33 cellular contexts compared by ENCODE assay signal in the genomic region with DNA sequence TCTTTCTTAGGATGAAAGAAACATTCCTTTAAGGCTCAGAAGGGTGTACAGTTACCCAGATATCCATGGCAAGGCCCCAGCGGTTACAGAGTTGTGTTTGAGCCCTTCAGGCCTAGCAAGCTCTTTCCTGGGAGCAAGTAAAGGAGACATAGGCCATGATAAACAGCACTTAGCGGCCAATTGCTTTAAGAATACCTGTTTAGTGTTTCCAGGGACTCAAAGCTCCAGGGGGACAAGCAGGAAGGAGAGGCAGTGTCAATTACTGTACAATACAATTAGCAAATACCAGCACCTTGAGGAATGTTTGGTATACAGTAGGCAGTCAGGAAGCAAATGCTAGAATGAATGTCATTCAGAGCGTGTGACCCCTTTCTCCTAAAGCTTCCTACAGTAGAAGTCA.
"Had no signal": no experiment of that assay in that cellular context is flagged by ENCODE, and none has a peak within 500 bp of the region (broad histone marks: within the 10 kb centered on the region; RNA-seq: fewer than 3 reads in every experiment).

No MANE protein-coding gene starts in this region.

- ATAC-seq: activated CD8-positive, alpha-beta memory T cell treated with anti-CD3 and anti-CD28 coated beads, Interleukin-2, amount 10 ng/mL, durations not matched to agents 7 days and 5 days; activated CD8-positive, alpha-beta T cell treated with anti-CD3 and anti-CD28 coated beads, Interleukin-2, amount 10 ng/mL, durations not matched to agents 7 days and 5 days; activated naive CD8-positive, alpha-beta T cell treated with anti-CD3 and anti-CD28 coated beads, Interleukin-2, amount 50 U/mL, for 24 hours; body of pancreas had no signal

- H3K4me1 ChIP-seq: body of pancreas had no signal

- H3K4me3 Mint-ChIP-seq: activated B cell treated with CpG ODN at 0.5 μM for 24 hours; activated CD4-positive, alpha-beta memory T cell treated with anti-CD3 and anti-CD28 coated beads, Interleukin-2, amount 10 ng/mL, durations not matched to agents 7 days and 5 days; activated CD4-positive, alpha-beta T cell treated with anti-CD3 and anti-CD28 coated beads, Interleukin-2, amount 10 ng/mL, durations not matched to agents 7 days and 5 days; activated CD8-positive, alpha-beta memory T cell treated with anti-CD3 and anti-CD28 coated beads, Interleukin-2, amount 10 ng/mL, durations not matched to agents 7 days and 5 days; activated CD8-positive, alpha-beta T cell treated with anti-CD3 and anti-CD28 coated beads, Interleukin-2, amount 10 ng/mL, durations not matched to agents 7 days and 5 days; activated naive CD4-positive, alpha-beta T cell treated with anti-CD3 and anti-CD28 coated beads, Interleukin-2, amount 10 ng/mL, durations not matched to agents 7 days and 5 days; activated naive CD4-positive, alpha-beta T cell treated with anti-CD3 and anti-CD28 coated beads, Interleukin-2, amount 50 U/mL, for 24 hours; activated naive CD8-positive, alpha-beta T cell; activated naive CD8-positive, alpha-beta T cell treated with anti-CD3 and anti-CD28 coated beads, Interleukin-2, amount 10 ng/mL, durations not matched to agents 7 days and 5 days; activated naive CD8-positive, alpha-beta T cell treated with anti-CD3 and anti-CD28 coated beads, Interleukin-2, amount 50 U/mL, for 24 hours; activated T-cell treated with anti-CD3 and anti-CD28 coated beads, Interleukin-2, amount 50 U/mL, for 24 hours; T-helper 1 cell treated with Interleukin-12 subunit alpha and Interleukin-12 subunit beta and Interleukin-4 antibody, amounts not matched to agents 30 μg/mL and 1 μg/mL, for 36 hours; T-helper 2 cell treated with Interferon-gamma antibody and Interleukin-4, amounts not matched to agents 5 μg/mL and 100 μg/mL, for 36 hours had no signal

- DNase-seq: activated B cell treated with CpG ODN at 0.5 μM for 24 hours; activated CD4-positive, alpha-beta memory T cell treated with anti-CD3 and anti-CD28 coated beads, Interleukin-2, amount 10 ng/mL, durations not matched to agents 7 days and 5 days; activated CD4-positive, alpha-beta T cell treated with anti-CD3 and anti-CD28 coated beads for 4 hours; activated CD4-positive, alpha-beta T cell treated with anti-CD3 and anti-CD28 coated beads, Interleukin-2, amount 10 ng/mL, durations not matched to agents 7 days and 5 days; activated CD4-positive, alpha-beta T cell treated with anti-CD3 and anti-CD28 coated beads, Interleukin-2, amount 50 U/mL, for 48 hours; activated CD4-positive, CD25-positive, alpha-beta regulatory T cell treated with anti-CD3 and anti-CD28 coated beads, Interleukin-2, amount 50 U/mL, for 72 hours; activated CD8-positive, alpha-beta memory T cell treated with anti-CD3 and anti-CD28 coated beads for 24 hours; activated CD8-positive, alpha-beta memory T cell treated with anti-CD3 and anti-CD28 coated beads, Interleukin-2, amount 10 ng/mL, durations not matched to agents 7 days and 5 days; activated CD8-positive, alpha-beta memory T cell treated with anti-CD3 and anti-CD28 coated beads, Interleukin-2, amount 50 U/mL, for 48 hours; activated CD8-positive, alpha-beta T cell treated with anti-CD3 and anti-CD28 coated beads, Interleukin-2, amount 10 ng/mL, durations not matched to agents 7 days and 5 days; activated effector memory CD4-positive, alpha-beta T cell treated with Interleukin-2 at 50 U/mL for 16 hours; activated gamma-delta T cell; activated naive CD4-positive, alpha-beta T cell treated with anti-CD3 and anti-CD28 coated beads, Interleukin-2, amount 10 ng/mL, durations not matched to agents 7 days and 5 days; activated naive CD4-positive, alpha-beta T cell treated with Interleukin-2 at 50 U/mL for 16 hours; activated naive CD8-positive, alpha-beta T cell treated with anti-CD3 and anti-CD28 coated beads, Interleukin-2, amount 10 ng/mL, durations not matched to agents 7 days and 5 days; activated naive CD8-positive, alpha-beta T cell treated with anti-CD3 and anti-CD28 coated beads, Interleukin-2, amount 50 U/mL, for 24 hours; activated T-cell treated with anti-CD3 and anti-CD28 coated beads, Interleukin-2, amount 50 U/mL, for 24 hours; activated T-cell treated with anti-CD3 and anti-CD28 coated beads, Interleukin-2, amount 50 U/mL, for 48 hours; amygdala; anterior cingulate cortex; body of pancreas; brain microvascular endothelial cell; central memory CD4-positive, alpha-beta T cell; T-helper 1 cell; T-helper 2 cell; T-helper 9 cell had no signal

- H3K4me3 ChIP-seq: body of pancreas, breast epithelium had no signal

- H3K36me3 ChIP-seq: brain microvascular endothelial cell, breast epithelium had no signal

- H3K27ac Mint-ChIP-seq: activated B cell treated with CpG ODN at 0.5 μM for 24 hours; activated CD4-positive, alpha-beta memory T cell treated with anti-CD3 and anti-CD28 coated beads, Interleukin-2, amount 10 ng/mL, durations not matched to agents 7 days and 5 days; activated CD4-positive, alpha-beta T cell treated with anti-CD3 and anti-CD28 coated beads, Interleukin-2, amount 10 ng/mL, durations not matched to agents 7 days and 5 days; activated CD8-positive, alpha-beta memory T cell treated with anti-CD3 and anti-CD28 coated beads, Interleukin-2, amount 10 ng/mL, durations not matched to agents 7 days and 5 days; activated CD8-positive, alpha-beta T cell treated with anti-CD3 and anti-CD28 coated beads, Interleukin-2, amount 10 ng/mL, durations not matched to agents 7 days and 5 days; activated naive CD4-positive, alpha-beta T cell treated with anti-CD3 and anti-CD28 coated beads, Interleukin-2, amount 10 ng/mL, durations not matched to agents 7 days and 5 days; activated naive CD4-positive, alpha-beta T cell treated with anti-CD3 and anti-CD28 coated beads, Interleukin-2, amount 50 U/mL, for 24 hours; activated naive CD8-positive, alpha-beta T cell; activated naive CD8-positive, alpha-beta T cell treated with anti-CD3 and anti-CD28 coated beads, Interleukin-2, amount 10 ng/mL, durations not matched to agents 7 days and 5 days; activated naive CD8-positive, alpha-beta T cell treated with anti-CD3 and anti-CD28 coated beads, Interleukin-2, amount 50 U/mL, for 24 hours; activated T-cell treated with anti-CD3 and anti-CD28 coated beads, Interleukin-2, amount 50 U/mL, for 24 hours; activated T-helper 2 cell treated with anti-CD3 and anti-CD28 coated beads, Interferon-gamma antibody, Interleukin-2, Interleukin-4, amounts not matched to agents 10 μg/mL and 5 μg/mL and 100 μg/mL, durations not matched to agents 14 hours and 24 hours and 36 hours; T-helper 1 cell treated with Interleukin-12 subunit alpha and Interleukin-12 subunit beta and Interleukin-4 antibody, amounts not matched to agents 30 μg/mL and 1 μg/mL, for 36 hours; T-helper 2 cell treated with Interferon-gamma antibody and Interleukin-4, amounts not matched to agents 5 μg/mL and 100 μg/mL, for 36 hours had no signal

- H3K27me3 ChIP-seq: body of pancreas, brain microvascular endothelial cell, breast epithelium had no signal

- H3K27me3 Mint-ChIP-seq: activated naive CD4-positive, alpha-beta T cell treated with anti-CD3 and anti-CD28 coated beads, Interleukin-2, amount 10 ng/mL, durations not matched to agents 7 days and 5 days; activated naive CD4-positive, alpha-beta T cell treated with anti-CD3 and anti-CD28 coated beads, Interleukin-2, amount 50 U/mL, for 24 hours; activated naive CD8-positive, alpha-beta T cell; activated naive CD8-positive, alpha-beta T cell treated with anti-CD3 and anti-CD28 coated beads, Interleukin-2, amount 50 U/mL, for 24 hours; activated T-cell treated with anti-CD3 and anti-CD28 coated beads, Interleukin-2, amount 50 U/mL, for 24 hours had no signal

- H3K36me3 Mint-ChIP-seq: activated CD8-positive, alpha-beta memory T cell treated with anti-CD3 and anti-CD28 coated beads, Interleukin-2, amount 10 ng/mL, durations not matched to agents 7 days and 5 days; activated naive CD8-positive, alpha-beta T cell; activated naive CD8-positive, alpha-beta T cell treated with anti-CD3 and anti-CD28 coated beads, Interleukin-2, amount 10 ng/mL, durations not matched to agents 7 days and 5 days had no signal

- H3K9me3 ChIP-seq: body of pancreas, breast epithelium had no signal

- H3K9me3 Mint-ChIP-seq: activated B cell treated with CpG ODN at 0.5 μM for 24 hours; activated CD4-positive, alpha-beta memory T cell treated with anti-CD3 and anti-CD28 coated beads, Interleukin-2, amount 10 ng/mL, durations not matched to agents 7 days and 5 days; activated CD4-positive, alpha-beta T cell treated with anti-CD3 and anti-CD28 coated beads, Interleukin-2, amount 10 ng/mL, durations not matched to agents 7 days and 5 days; activated naive CD4-positive, alpha-beta T cell treated with anti-CD3 and anti-CD28 coated beads, Interleukin-2, amount 10 ng/mL, durations not matched to agents 7 days and 5 days; activated naive CD4-positive, alpha-beta T cell treated with anti-CD3 and anti-CD28 coated beads, Interleukin-2, amount 50 U/mL, for 24 hours; activated naive CD8-positive, alpha-beta T cell treated with anti-CD3 and anti-CD28 coated beads, Interleukin-2, amount 10 ng/mL, durations not matched to agents 7 days and 5 days; activated naive CD8-positive, alpha-beta T cell treated with anti-CD3 and anti-CD28 coated beads, Interleukin-2, amount 50 U/mL, for 24 hours; activated T-cell treated with anti-CD3 and anti-CD28 coated beads, Interleukin-2, amount 50 U/mL, for 24 hours; activated T-helper 2 cell treated with anti-CD3 and anti-CD28 coated beads, Interferon-gamma antibody, Interleukin-2, Interleukin-4, amounts not matched to agents 10 μg/mL and 5 μg/mL and 100 μg/mL, durations not matched to agents 14 hours and 24 hours and 36 hours; T-helper 1 cell treated with Interleukin-12 subunit alpha and Interleukin-12 subunit beta and Interleukin-4 antibody, amounts not matched to agents 30 μg/mL and 1 μg/mL, for 36 hours; T-helper 2 cell treated with Interferon-gamma antibody and Interleukin-4, amounts not matched to agents 5 μg/mL and 100 μg/mL, for 36 hours had no signal

- H3K27ac ChIP-seq: body of pancreas, brain microvascular endothelial cell, breast epithelium, VCaP had no signal
